ENCODE assay signal across 24 cellular contexts in the genomic region with DNA sequence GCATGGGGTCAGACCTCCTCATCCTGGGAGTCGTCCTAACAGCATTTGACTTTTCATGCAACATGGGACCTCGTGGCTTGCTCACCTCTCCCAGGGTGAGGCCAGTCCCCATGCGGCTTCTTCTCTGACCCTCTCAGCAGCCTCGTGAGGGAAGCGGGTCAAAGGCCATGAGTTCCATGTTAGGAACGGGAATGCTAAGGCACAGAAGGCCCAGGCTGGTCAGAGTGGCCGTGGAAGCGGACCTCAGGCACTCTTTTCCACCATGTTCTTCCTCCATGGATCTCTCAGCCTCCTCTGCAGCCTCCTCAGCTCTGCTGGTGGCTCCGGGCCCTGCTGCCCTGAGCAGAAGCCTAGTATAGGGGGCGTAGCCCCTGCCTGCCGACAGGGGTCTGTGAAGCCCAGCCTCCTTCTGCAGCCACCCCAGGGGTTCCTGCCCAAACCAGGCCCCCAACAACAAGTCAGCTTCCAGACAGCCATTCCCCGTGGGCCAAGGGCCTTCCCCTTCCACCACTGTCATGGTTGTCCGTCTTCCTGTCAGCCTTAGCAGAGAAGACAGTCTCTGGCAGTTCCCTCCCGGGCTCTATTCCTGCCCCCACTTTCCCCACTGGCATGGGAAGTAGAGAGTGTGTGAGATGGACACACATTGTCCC.
"Had no signal": no experiment of that assay in that cellular context is flagged by ENCODE, and none has a peak within 500 bp of the region (broad histone marks: within the 10 kb centered on the region; RNA-seq: fewer than 3 reads in every experiment).

No MANE protein-coding gene starts in this region.

- H3K27me3 ChIP-seq: neural progenitor cell, right lobe of liver, tibial nerve had no signal

- DNase-seq: activated CD4-positive, alpha-beta memory T cell treated with anti-CD3 and anti-CD28 coated beads, Interleukin-2, amount 10 ng/mL, durations not matched to agents 7 days and 5 days; activated CD4-positive, alpha-beta T cell treated with anti-CD3 and anti-CD28 coated beads, Interleukin-2, amount 10 ng/mL, durations not matched to agents 24 days and 14 days; activated naive CD4-positive, alpha-beta T cell treated with anti-CD3 and anti-CD28 coated beads, Interleukin-2, amount 50 U/mL, for 16 hours; activated T-cell treated with anti-CD3 and anti-CD28 coated beads, Interleukin-2, amount 50 U/mL, for 72 hours; amniotic stem cell; central memory CD4-positive, alpha-beta T cell; foreskin fibroblast; hypothalamus; immature natural killer cell; lower lobe of right lung; mesenchymal stem cell; natural killer cell; small intestine; stimulated activated CD4-positive, alpha-beta T cell treated with anti-CD3 and anti-CD28 coated beads, Interleukin-2, amount 100 ng/mL, for 24 hours; stimulated activated naive B cell treated with anti-CD40 and anti-IgM and Interleukin-4, amounts not matched to agents 10 μg/mL and 1 μg/mL and 100 μg/mL, for 72 hours; stomach; SW 1271; T-helper 9 cell; WERI-Rb-1 had no signal

- H3K27ac ChIP-seq: lower lobe of right lung, neural progenitor cell, right lobe of liver, stomach, tibial nerve, WERI-Rb-1 had no signal

- H3K9me3 ChIP-seq: lower lobe of right lung, right lobe of liver, stomach, tibial nerve had no signal

- H3K4me1 ChIP-seq: lower lobe of right lung, right lobe of liver, tibial nerve had no signal

- H3K4me3 ChIP-seq: lower lobe of right lung, neural progenitor cell, right lobe of liver, stomach, tibial nerve had no signal

- H3K36me3 ChIP-seq: lower lobe of right lung, neural progenitor cell, right lobe of liver, stomach, tibial nerve, WERI-Rb-1 had no signal

- ATAC-seq: activated CD4-positive, CD25-positive, alpha-beta regulatory T cell treated with anti-CD3 and anti-CD28 coated beads, Interleukin-2, amount 50 U/mL, for 24 hours; activated T-cell treated with anti-CD3 and anti-CD28 coated beads, Interleukin-2, amount 50 U/mL, for 72 hours; esophagus mucosa; lower lobe of right lung; natural killer cell; right lobe of liver; stimulated activated naive B cell treated with anti-CD40 and anti-IgM and Interleukin-4, amounts not matched to agents 10 μg/mL and 1 μg/mL and 100 μg/mL, for 72 hours had no signal
